In the genomic region with DNA sequence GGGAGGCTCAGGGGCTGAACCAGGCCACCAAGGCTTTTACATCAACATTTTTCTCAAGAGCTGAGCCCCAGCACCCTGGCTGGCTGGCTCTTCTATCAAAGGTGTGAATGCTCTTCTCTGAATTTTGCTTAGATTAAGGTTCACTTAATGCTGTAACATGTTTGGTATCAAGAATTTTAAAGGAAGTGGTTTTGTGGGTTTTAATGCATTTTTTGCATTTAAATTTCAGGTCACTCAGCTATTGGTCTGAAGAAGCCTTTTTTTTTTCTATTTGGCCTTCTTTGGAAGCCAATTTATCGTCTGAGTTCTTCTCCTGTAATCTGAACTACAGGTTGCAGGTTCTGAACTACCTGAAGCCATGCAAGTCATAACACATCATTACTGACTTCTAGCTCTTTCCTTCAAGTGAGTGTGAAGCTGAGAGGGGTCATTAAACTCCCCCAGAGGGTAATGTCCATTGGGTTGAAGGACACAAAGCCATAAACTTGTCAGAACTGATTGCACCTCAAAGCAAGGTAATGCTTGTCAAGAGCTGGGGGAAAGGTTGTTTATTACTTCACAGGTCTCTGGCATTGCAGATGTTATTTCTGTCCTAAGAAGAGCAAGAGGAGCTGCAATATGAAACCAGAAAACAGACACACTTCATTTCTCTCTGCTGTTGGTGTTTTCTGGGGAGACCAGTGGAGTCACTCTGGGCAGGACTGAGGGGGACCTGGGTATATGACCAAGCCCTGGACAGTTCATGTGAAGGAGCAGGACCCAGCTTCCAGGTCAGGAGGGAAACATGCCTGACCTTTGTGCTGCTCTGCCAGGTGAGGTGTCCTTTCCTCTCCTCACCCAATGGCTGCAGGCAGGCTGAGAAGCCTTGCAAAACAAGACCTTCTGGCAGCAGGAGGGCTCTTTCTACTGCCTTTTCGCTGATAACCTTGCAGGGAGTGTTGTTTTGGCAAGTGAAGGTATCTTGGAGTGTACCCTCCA, we compare ENCODE assay signal across 8 cellular contexts. TPM values are rescaled to one million over a fixed set of nuclear protein-coding genes. Genes with fewer than 3 reads are reported as not detected.
DNase-seq lines count a peak whose midpoint lies in the region; ATAC-seq and TF ChIP-seq lines count a peak whose summit lies in the region.

No MANE protein-coding gene starts in this region.

- H3K27me3 ChIP-seq in smooth muscle cell (ENCODE audit: low read depth) (no peaks in the 10 kb centered on the region), HAP-1 (ENCODE audit: low read depth) (no peaks in the 10 kb centered on the region), WERI-Rb-1 (ENCODE audit: insufficient read depth, low read depth, severe bottlenecking) (no peaks in the 10 kb centered on the region)

- no peak overlapping the region for H3K4me3 ChIP-seq in smooth muscle cell
- no peak overlapping the region for H3K4me3 ChIP-seq in HAP-1
- no peak overlapping the region for H3K4me3 ChIP-seq in WERI-Rb-1 (ENCODE audit: low read depth, low read length)

- ATAC-seq in HG03280 (IDR thresholded peaks at IDR 0.05; ENCODE audit: unreplicated experiment): peak; percentile 53

- H3K4me1 ChIP-seq in smooth muscle cell (ENCODE audit: low read depth) (no peaks in the 10 kb centered on the region), HAP-1 (peaks cover 1% of the 10 kb centered on the region; the same call in 1 of the 2 replicates)

- peak; percentile 12 for DNase-seq in NOMO-1 treated with DMSO at 0.1 percent for 48 hours (lab: John Stamatoyannopoulos, UW; ENCODE audit: unreplicated experiment)
- DNase-seq in NOMO-1 treated with dmso at 0.1 percent for 144 hours (lab: John Stamatoyannopoulos, UW; ENCODE audit: unreplicated experiment): no peak
- peak; percentile 44 for DNase-seq in activated naive CD8-positive, alpha-beta T cell treated with anti-CD3 and anti-CD28 coated beads for 36 hours
- DNase-seq in smooth muscle cell (lab: John Stamatoyannopoulos, UW; ENCODE audit: unreplicated experiment): no peak
- DNase-seq in HAP-1 (ENCODE audit: low spot score in 2 of 2): no peak
- DNase-seq in WERI-Rb-1: no peak
- no peak for DNase-seq in dermis blood vessel endothelial cell

- H3K4me3 Mint-ChIP-seq in activated naive CD8-positive, alpha-beta T cell treated with anti-CD3 and anti-CD28 coated beads for 36 hours: no peak overlapping the region

- peak overlapping the region; percentile 6 for H2AFZ ChIP-seq in smooth muscle cell (ENCODE audit: low read depth)

- no peaks in the 10 kb centered on the region for H3K27me3 Mint-ChIP-seq in activated naive CD8-positive, alpha-beta T cell treated with anti-CD3 and anti-CD28 coated beads for 36 hours

- TF ChIP-seq CTCF in smooth muscle cell (IDR thresholded peaks at IDR 0.05; ENCODE audit: borderline replicate concordance, insufficient read depth, poor library complexity, severe bottlenecking) (no peak), WERI-Rb-1 (IDR thresholded peaks at IDR 0.05; ENCODE audit: low read depth, low read length) (no peak)

- H3F3A ChIP-seq in smooth muscle cell (ENCODE audit: low read depth): no peaks in the 10 kb centered on the region

- no peaks in the 10 kb centered on the region for H3K79me2 ChIP-seq in smooth muscle cell (ENCODE audit: low read depth)

- H3K36me3 Mint-ChIP-seq in activated naive CD8-positive, alpha-beta T cell treated with anti-CD3 and anti-CD28 coated beads for 36 hours: peaks cover 26% of the 10 kb centered on the region

- H3K9me3 ChIP-seq in smooth muscle cell (replicated peaks; ENCODE audit: low read depth) (no peaks in the 10 kb centered on the region), HAP-1 (no peaks in the 10 kb centered on the region), WERI-Rb-1 (ENCODE audit: severe bottlenecking) (no peaks in the 10 kb centered on the region)

- no peak overlapping the region for H3K27ac ChIP-seq in smooth muscle cell (ENCODE audit: low read depth)
- no peak overlapping the region for H3K27ac ChIP-seq in WERI-Rb-1

- in situ Hi-C loops in HAP-1 (cut with MboI; ENCODE audit: low sequenced_read_pairs): no loop called here

- H3K36me3 ChIP-seq in smooth muscle cell (ENCODE audit: low read depth) (no peaks in the 10 kb centered on the region), HAP-1 (replicated peaks) (no peaks in the 10 kb centered on the region), WERI-Rb-1 (no peaks in the 10 kb centered on the region)

- no peaks in the 10 kb centered on the region for H4K20me1 ChIP-seq in smooth muscle cell (ENCODE audit: low read depth)

- no peak overlapping the region for H3K9ac ChIP-seq in smooth muscle cell (ENCODE audit: low read depth)

- peak overlapping the region; percentile 77 for H3K27ac Mint-ChIP-seq in activated naive CD8-positive, alpha-beta T cell treated with anti-CD3 and anti-CD28 coated beads for 36 hours

- WGBS in smooth muscle cell (ENCODE audit: low lambda C conversion rate): 49% methylated on average over 2 of the region's 2 CpGs

- H3K9me3 Mint-ChIP-seq in activated naive CD8-positive, alpha-beta T cell treated with anti-CD3 and anti-CD28 coated beads for 36 hours: no peaks in the 10 kb centered on the region

- H3K4me2 ChIP-seq in smooth muscle cell: no peak overlapping the region

- H3K4me1 Mint-ChIP-seq in activated naive CD8-positive, alpha-beta T cell treated with anti-CD3 and anti-CD28 coated beads for 36 hours: peaks cover 50% of the 10 kb centered on the region

RNA-seq across cellular contexts. Expression of gene NEDD9, which starts 26.1 kb away (rescaled TPM):
- total RNA-seq in activated naive CD8-positive, alpha-beta T cell treated with anti-CD3 and anti-CD28 coated beads for 36 hours: 10 to 100 TPM; 32.0 to 33.7 TPM
- total RNA-seq in smooth muscle cell (127 and 139 TPM in 2 replicates), dermis blood vessel endothelial cell (158 and 173 TPM in 2 replicates)
- polyA plus RNA-seq in smooth muscle cell: 75.2 and 85.6 TPM in 2 replicates

Comparison
In these comparisons a context has a peak if more than half of its experiments do, and no peak if none do; other contexts are left out.
1. DNase-seq: peak in NOMO-1 treated with DMSO at 0.1 percent for 48 hours (single experiment) and activated naive CD8-positive, alpha-beta T cell treated with anti-CD3 and anti-CD28 coated beads for 36 hours (single experiment); none in NOMO-1 treated with dmso at 0.1 percent for 144 hours (single experiment), smooth muscle cell (single experiment), HAP-1 (0 of 2), WERI-Rb-1 (single experiment) and dermis blood vessel endothelial cell (single experiment).